Comparison of ENCODE assay signal across 18 cellular contexts in genomic region chr21:43808832-43809251, GRCh38.
"Had no signal": no experiment of that assay in that cellular context is flagged by ENCODE, and none has a peak within 500 bp of the region (broad histone marks: within the 10 kb centered on the region; RNA-seq: fewer than 3 reads in every experiment).

No MANE protein-coding gene starts in this region.

- H3K36me3 Mint-ChIP-seq: activated naive CD8-positive, alpha-beta T cell had no signal

- H3K9me3 ChIP-seq: esophagus muscularis mucosa, left ventricle myocardium inferior, thyroid gland had no signal

- H3K27me3 ChIP-seq: dorsolateral prefrontal cortex, esophagus muscularis mucosa, thyroid gland had no signal

- H3K9me3 Mint-ChIP-seq: brain, nephron had no signal

- DNase-seq: activated CD4-positive, alpha-beta T cell treated with anti-CD3 and anti-CD28 coated beads, Interleukin-2, amount 50 U/mL, for 4 hours; activated CD4-positive, CD25-positive, alpha-beta regulatory T cell treated with anti-CD3 and anti-CD28 coated beads, Interleukin-2, amount 50 U/mL, for 72 hours; activated gamma-delta T cell; activated T-cell treated with anti-CD3 and anti-CD28 coated beads, Interleukin-2, amount 50 U/mL, for 1 hour; amygdala; cerebellar nuclear complex; glutamatergic neuron; left ventricle myocardium inferior; mesenchymal stem cell; occipital lobe; stimulated activated CD4-positive, alpha-beta T cell treated with anti-CD3 and anti-CD28 coated beads, Interleukin-15, amount 100 ng/mL, for 24 hours; stimulated activated CD4-positive, alpha-beta T cell treated with anti-CD3 and anti-CD28 coated beads, Interleukin-4, amount 100 ng/mL, for 4 hours; thyroid gland had no signal

- H3K27ac Mint-ChIP-seq: activated naive CD8-positive, alpha-beta T cell; brain; nephron had no signal

- H3K27me3 Mint-ChIP-seq: activated naive CD8-positive, alpha-beta T cell had no signal

- H3K4me3 ChIP-seq: dorsolateral prefrontal cortex, esophagus muscularis mucosa, left ventricle myocardium inferior, thyroid gland had no signal

- H3K4me3 Mint-ChIP-seq: activated naive CD8-positive, alpha-beta T cell; brain; nephron had no signal

- H3K27ac ChIP-seq: esophagus muscularis mucosa, left ventricle myocardium inferior, thyroid gland had no signal
